ENCODE assay signal across 15 cellular contexts in the genomic region with DNA sequence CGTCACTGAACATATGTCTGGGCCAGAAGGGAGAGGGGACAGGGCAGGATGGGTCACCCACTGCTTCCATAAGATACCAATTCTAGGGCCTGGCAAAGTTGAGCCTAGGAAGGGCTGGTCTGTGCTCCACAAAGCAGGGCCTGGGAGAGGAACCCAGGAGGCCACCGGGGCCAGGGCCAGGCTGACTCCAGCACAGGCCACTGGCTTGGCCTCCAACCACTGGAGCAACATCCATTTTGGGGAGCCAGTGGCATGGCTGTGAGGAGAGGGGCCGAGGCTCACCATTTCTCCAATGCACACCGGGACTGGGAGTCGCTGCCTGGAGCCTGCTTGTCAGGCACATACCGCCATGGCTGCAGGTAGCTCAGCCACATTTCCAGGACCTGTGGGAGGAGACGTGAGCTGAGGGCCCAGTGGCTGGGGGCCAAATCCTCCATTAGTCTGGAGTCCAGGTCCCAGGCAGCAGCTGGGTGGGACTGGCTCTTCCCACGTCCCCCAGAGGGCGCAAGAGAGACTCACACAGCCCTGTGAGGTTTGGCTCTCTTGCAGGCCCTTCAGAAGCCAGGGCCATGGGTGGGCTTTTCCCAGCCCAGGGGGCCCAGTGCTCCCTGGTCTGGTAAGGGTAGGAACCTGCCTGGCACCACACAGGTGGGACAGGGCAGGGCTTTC. TPM values are rescaled to one million over a fixed set of nuclear protein-coding genes. Genes with fewer than 3 reads are reported as not detected.
A peak's percentile ranks its signal among the peaks of the same experiment; 100 is the strongest.
DNase-seq lines count a peak whose midpoint lies in the region; FAIRE-seq and TF ChIP-seq lines count a peak whose summit lies in the region.
"Had no signal": no experiment of that assay in that cellular context is flagged by ENCODE, and none has a peak within 500 bp of the region (broad histone marks: within the 10 kb centered on the region; RNA-seq: fewer than 3 reads in every experiment).

No MANE protein-coding gene starts in this region.

- no peaks in the 10 kb centered on the region for H4K20me1 ChIP-seq in GM23248 (ENCODE audit: insufficient read depth)
- no peaks in the 10 kb centered on the region for H4K20me1 ChIP-seq in smooth muscle cell (ENCODE audit: low read depth)

- 22 to 25% methylated on average over 9 of the region's 9 CpGs for WGBS in GM23248 (ENCODE audit: low coverage in 1 of 2, low lambda C conversion rate in 2 of 2, missing lambda C conversion rate in 2 of 2), 2 experiments
- 78% methylated on average over 9 of the region's 9 CpGs for WGBS in smooth muscle cell (ENCODE audit: low lambda C conversion rate)

- H3K79me2 ChIP-seq in GM23248 (ENCODE audit: insufficient read depth) (no peaks in the 10 kb centered on the region), smooth muscle cell (ENCODE audit: low read depth) (no peaks in the 10 kb centered on the region)

- no peak overlapping the region for H3K27ac ChIP-seq in GM23248
- no peak overlapping the region for H3K27ac ChIP-seq in smooth muscle cell (ENCODE audit: low read depth)
- H3K27ac ChIP-seq: colonic mucosa, pancreas, stomach had no signal

- H2AFZ ChIP-seq in GM23248 (no peak overlapping the region), smooth muscle cell (ENCODE audit: low read depth) (no peak overlapping the region)

- FAIRE-seq in GM12892 (lab: Jason Lieb, UNC) = no peak
- FAIRE-seq: pancreas had no signal

- no peaks in the 10 kb centered on the region for H3K36me3 ChIP-seq in GM23248 (ENCODE audit: low read depth)
- H3K36me3 ChIP-seq in smooth muscle cell (ENCODE audit: low read depth) = no peaks in the 10 kb centered on the region
- H3K36me3 ChIP-seq: colonic mucosa, pancreas, stomach had no signal

- H3F3A ChIP-seq in GM23248 (ENCODE audit: insufficient read depth) (no peaks in the 10 kb centered on the region), smooth muscle cell (ENCODE audit: low read depth) (no peaks in the 10 kb centered on the region)

- H3K9me3 ChIP-seq in GM23248 (ENCODE audit: low read depth) (no peaks in the 10 kb centered on the region), smooth muscle cell (replicated peaks; ENCODE audit: low read depth) (peaks cover 7% of the 10 kb centered on the region)
- H3K9me3 ChIP-seq: colonic mucosa, pancreas had no signal

- no peak for TF ChIP-seq POLR2A in GM12892 (IDR thresholded peaks at IDR 0.05; ENCODE audit: low read depth, low read length)

- H3K9ac ChIP-seq in GM23248 = no peak overlapping the region
- no peak overlapping the region for H3K9ac ChIP-seq in smooth muscle cell (ENCODE audit: low read depth)

- H3K4me3 ChIP-seq in GM23248 (no peak overlapping the region), smooth muscle cell (no peak overlapping the region)
- H3K4me3 ChIP-seq: colonic mucosa, pancreas, stomach had no signal

- TF ChIP-seq CTCF in smooth muscle cell (IDR thresholded peaks at IDR 0.05; ENCODE audit: borderline replicate concordance, insufficient read depth, poor library complexity, severe bottlenecking) = no peak

- in situ Hi-C loops in GM23248 (cut with MboI) = no loop called here

- DNase-seq in activated T-cell treated with anti-CD3 and anti-CD28 coated beads, Interleukin-2, amount 50 U/mL, for 48 hours = peak; percentile 31 to 35
- DNase-seq in activated T-cell treated with anti-CD3 and anti-CD28 coated beads for 4 hours (no peak), GM23248 (peak; percentile 0), OCI-M1 (lab: John Stamatoyannopoulos, UW) (peak; percentile 23), smooth muscle cell (lab: John Stamatoyannopoulos, UW; ENCODE audit: unreplicated experiment) (no peak), LoVo (ENCODE audit: low spot score) (no peak), GM12892 (ENCODE audit: insufficient read length) (no peak)
- peak; percentile 45 for DNase-seq in stimulated activated CD8-positive, alpha-beta memory T cell treated with anti-CD3 and anti-CD28 coated beads, Interleukin-4, amount 100 ng/mL, for 48 hours
- DNase-seq: colonic mucosa, midbrain, NCI-H510A treated with DMSO at 0.1 percent for 48 hours, pancreas had no signal

- no peaks in the 10 kb centered on the region for H3K27me3 ChIP-seq in GM23248 (replicated peaks; ENCODE audit: insufficient read depth)
- no peaks in the 10 kb centered on the region for H3K27me3 ChIP-seq in smooth muscle cell (ENCODE audit: low read depth)
- H3K27me3 ChIP-seq: colonic mucosa, pancreas, stomach had no signal

- no peaks in the 10 kb centered on the region for H3K4me1 ChIP-seq in GM23248 (ENCODE audit: insufficient read depth)
- H3K4me1 ChIP-seq in smooth muscle cell (ENCODE audit: low read depth) = no peaks in the 10 kb centered on the region
- H3K4me1 ChIP-seq: colonic mucosa, pancreas, stomach had no signal

- H3K4me2 ChIP-seq in GM23248 (ENCODE audit: unreplicated experiment) = no peak overlapping the region
- H3K4me2 ChIP-seq in smooth muscle cell = no peak overlapping the region

- H3K9me2 ChIP-seq in GM23248 (ENCODE audit: insufficient read depth) = no peaks in the 10 kb centered on the region

RNA-seq across cellular contexts. Expression of a gene that starts 27.7 kb away (rescaled TPM):
- total RNA-seq in GM23248 (2014; rRNA removed; shearing (Covaris generic)) = not detected in 2 replicates
- not detected in 2 replicates for polyA plus RNA-seq in GM23248 (2016; fragmentation: Nextera tagmentation; extraction: Ambion mirVana)
- total RNA-seq in smooth muscle cell = not detected in 2 replicates
- not detected in 2 replicates for polyA plus RNA-seq in smooth muscle cell
- 0.21 TPM for polyA plus RNA-seq in GM12892 (2012; ENCODE audit: missing spikeins)
- total RNA-seq: activated CD8-positive, alpha-beta memory T cell treated with anti-CD3 and anti-CD28 coated beads for 36 hours; colonic mucosa; fibroblast of lung; pancreas; stomach had no signal
- polyA plus RNA-seq: fibroblast of lung, pancreas had no signal

Comparison
In these comparisons a context has a peak if more than half of its experiments do, and no peak if none do; other contexts are left out.
1. DNase-seq: peak in activated T-cell treated with anti-CD3 and anti-CD28 coated beads, Interleukin-2, amount 50 U/mL, for 48 hours (2 of 2), GM23248 (single experiment), OCI-M1 (single experiment) and stimulated activated CD8-positive, alpha-beta memory T cell treated with anti-CD3 and anti-CD28 coated beads, Interleukin-4, amount 100 ng/mL, for 48 hours (single experiment); none in activated T-cell treated with anti-CD3 and anti-CD28 coated beads for 4 hours (single experiment), smooth muscle cell (single experiment), LoVo (single experiment) and GM12892 (single experiment).